In the genomic region with DNA sequence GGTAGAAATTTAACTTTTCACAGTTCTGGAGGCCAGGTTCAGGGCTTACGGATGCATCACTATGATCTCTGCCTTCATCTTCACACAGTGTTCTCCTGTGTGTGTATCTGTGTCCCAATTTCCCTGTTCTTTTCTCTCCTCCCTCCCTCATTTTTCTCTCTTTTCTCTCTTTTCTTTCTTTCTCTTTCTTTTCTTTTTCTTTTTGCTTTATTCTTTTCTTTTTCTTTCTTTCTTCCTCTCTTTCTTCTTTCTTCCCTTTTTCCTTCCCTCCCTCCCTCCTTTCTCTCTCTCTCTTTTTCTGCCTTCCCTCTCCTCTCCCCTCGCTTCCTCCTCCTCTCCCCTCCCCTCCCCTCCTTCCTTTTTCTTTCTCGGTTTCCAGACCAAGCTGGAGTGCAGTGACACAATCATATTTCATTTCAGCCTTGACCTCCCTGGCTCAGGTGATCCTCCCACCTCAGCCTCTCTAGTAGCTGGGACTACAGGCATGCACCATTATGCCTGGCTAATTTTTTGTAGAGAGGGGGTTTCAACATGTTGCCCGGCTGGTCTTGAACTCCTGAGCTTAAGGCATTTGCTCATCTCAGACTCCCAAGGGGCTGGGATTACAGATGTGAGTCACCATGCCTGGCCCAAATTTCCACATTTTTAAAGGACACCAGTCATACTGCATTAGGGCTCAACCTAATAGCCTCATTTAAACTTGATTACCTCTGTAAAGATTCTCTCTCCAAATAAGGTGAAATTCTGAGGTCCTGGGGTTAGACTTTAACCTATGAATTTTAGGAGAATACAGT, we compare ENCODE assay signal across 19 cellular contexts.
DNase-seq lines count a peak whose midpoint lies in the region; ATAC-seq, FAIRE-seq and TF ChIP-seq lines count a peak whose summit lies in the region.
"Had no signal": no experiment of that assay in that cellular context is flagged by ENCODE, and none has a peak within 500 bp of the region (broad histone marks: within the 10 kb centered on the region; RNA-seq: fewer than 3 reads in every experiment).

No MANE protein-coding gene starts in this region.

- H2AK5ac ChIP-seq in mesenchymal stem cell (ENCODE audit: low read length, severe bottlenecking), result no peak overlapping the region

- no peak for FAIRE-seq in K562 (lab: Jason Lieb, UNC)

- no peaks in the 10 kb centered on the region for H3K36me3 ChIP-seq in mammary epithelial cell (ENCODE audit: insufficient read depth, low read length)
- no peaks in the 10 kb centered on the region for H3K36me3 ChIP-seq in K562 (ENCODE audit: control insufficient read depth, insufficient read depth, low read length)
- no peaks in the 10 kb centered on the region for H3K36me3 ChIP-seq in mesenchymal stem cell (ENCODE audit: control insufficient read depth in 1 of 2, insufficient read depth in 2 of 2, low read depth in 1 of 2, low read length in 2 of 2)
- no peaks in the 10 kb centered on the region for H3K36me3 ChIP-seq in psoas muscle (ENCODE audit: insufficient read depth in 1 of 2, low read depth in 1 of 2)
- H3K36me3 ChIP-seq: Peyer's patch had no signal

- no peak overlapping the region for H3K27ac Mint-ChIP-seq in MCF 10A (ENCODE audit: low read depth, unreplicated experiment)
- H3K27ac Mint-ChIP-seq: CD14-positive monocyte, GM23338 had no signal

- H3K36me3 Mint-ChIP-seq in MCF 10A (ENCODE audit: insufficient read depth, unreplicated experiment), result peaks cover 4% of the 10 kb centered on the region
- H3K36me3 Mint-ChIP-seq: CD14-positive monocyte had no signal

- intact Hi-C loops in MCF 10A (cut with micrococcal nuclease) (no loop called here), mammary epithelial cell (cut with micrococcal nuclease) (no loop called here), K562 (cut with micrococcal nuclease) (no loop called here), psoas muscle (cut with DNase I) (no loop called here)

- H2AFZ ChIP-seq in mammary epithelial cell (ENCODE audit: low read depth, low read length), result no peak overlapping the region
- H2AFZ ChIP-seq in K562 (ENCODE audit: low read depth, low read length), result no peak overlapping the region
- H2AFZ ChIP-seq in mesenchymal stem cell (ENCODE audit: low read depth, low read length), result no peak overlapping the region
- H2AFZ ChIP-seq: GM23338 had no signal

- H3K27me3 ChIP-seq in mammary epithelial cell (ENCODE audit: insufficient read depth, low read length) (no peaks in the 10 kb centered on the region), K562 (ENCODE audit: control insufficient read depth in 2 of 2, insufficient read depth in 2 of 2, low read length in 2 of 2) (peaks cover 8 to 37% of the 10 kb centered on the region in 2 experiments; a peak in 4 of 5 replicates), mesenchymal stem cell (ENCODE audit: control insufficient read depth in 1 of 2, insufficient read depth in 1 of 2, low read length in 2 of 2) (no peaks in the 10 kb centered on the region), psoas muscle (ENCODE audit: insufficient read depth in 3 of 3, low read length in 2 of 3) (peaks cover 0 to 3% (median 0%) of the 10 kb centered on the region in 3 donors)
- H3K27me3 ChIP-seq: Peyer's patch had no signal

- TF ChIP-seq RAD21 in K562 (CRISPR knock-in tag; conservative IDR thresholded peaks at IDR 0.05 in 1 of 2, IDR thresholded peaks at IDR 0.05 in 1 of 2), result no peak

- H3K79me2 ChIP-seq in mammary epithelial cell (ENCODE audit: insufficient read depth, low read length), result no peaks in the 10 kb centered on the region
- no peaks in the 10 kb centered on the region for H3K79me2 ChIP-seq in K562 (ENCODE audit: control insufficient read depth, insufficient read depth, low read length)

- H3K9ac ChIP-seq in mammary epithelial cell (ENCODE audit: insufficient read depth, low read length) (no peak overlapping the region), K562 (ENCODE audit: insufficient read depth in 1 of 2, low read depth in 2 of 2, low read length in 2 of 2) (no peak overlapping the region), mesenchymal stem cell (ENCODE audit: low read length) (no peak overlapping the region)

- no peaks in the 10 kb centered on the region for H4K20me1 ChIP-seq in mammary epithelial cell (ENCODE audit: insufficient read depth, low read length)
- 0 out of 2 replicates have a peak, but pooled peaks cover 3% of the 10 kb centered on the region for H4K20me1 ChIP-seq in K562 (replicated peaks; ENCODE audit: control insufficient read depth, insufficient read depth, low read length)

- H3K18ac ChIP-seq in mesenchymal stem cell (ENCODE audit: low read depth in 1 of 2, low read length in 2 of 2), result no peak overlapping the region

- dilution Hi-C loops in mammary epithelial cell (cut with HindIII; ENCODE audit: low sequenced_read_pairs), result no loop called here

- TF ChIP-seq POLR2A in K562 (conservative IDR thresholded peaks at IDR 0.05), result no peak

- no peak overlapping the region for H3K27ac ChIP-seq in mammary epithelial cell (ENCODE audit: insufficient read depth, low read depth, low read length)
- H3K27ac ChIP-seq in K562 (ENCODE audit: extremely low read depth, low read depth, low read length), result no peak overlapping the region
- H3K27ac ChIP-seq in mesenchymal stem cell (ENCODE audit: low read length, poor library complexity, severe bottlenecking), result no peak overlapping the region
- H3K27ac ChIP-seq in psoas muscle, result no peak overlapping the region
- H3K27ac ChIP-seq: Peyer's patch had no signal

- CTCF ChIA-PET in MCF 10A (lab: Yijun Ruan, JAX), result interaction anchor here (0.6 kb wide), 1 partner anchor 19 kb away, joined by 3 read pairs; no protein-coding TSS in a partner anchor
- CTCF ChIA-PET in mammary epithelial cell (lab: Charles Lee; ENCODE audit: low non-redundant PET), result no interaction called here
- CTCF ChIA-PET in K562 (lab: Yijun Ruan, JAX; ENCODE audit: low intra/inter-chr PET ratio), result no interaction called here

- no peak overlapping the region for H3K4ac ChIP-seq in mesenchymal stem cell (ENCODE audit: low read depth in 1 of 2, low read length in 2 of 2)

- DNase-seq in MCF 10A (ENCODE audit: unreplicated experiment) (peak; percentile 34), mammary epithelial cell (no peak), K562 (ENCODE audit: extremely low read depth in 1 of 4, low spot score in 3 of 4) (no peak), mesenchymal stem cell (peak; percentile 12), psoas muscle (no peak), KG1 (lab: John Stamatoyannopoulos, UW) (no peak)
- no peak for DNase-seq in activated naive CD4-positive, alpha-beta T cell treated with anti-CD3 and anti-CD28 coated beads, Interleukin-2, amount 50 U/mL, for 16 hours
- DNase-seq: 8988T, COR-L47, DMS153, KBM-7, NCI-H187 treated with DMSO at 0.1 percent for 48 hours, NCI-H446, NCI-H748 treated with DMSO at 0.1 percent for 48 hours, Peyer's patch, SHP77 had no signal

- TF ChIP-seq EP300 in K562 (IDR thresholded peaks at IDR 0.05; ENCODE audit: low read length), result no peak

- H3K4me3 ChIP-seq in mammary epithelial cell (replicated peaks in 1 of 3; ENCODE audit: insufficient read depth in 1 of 3, low read depth in 2 of 3, low read length in 3 of 3) (no peak overlapping the region), K562 (no peak overlapping the region), mesenchymal stem cell (ENCODE audit: insufficient read depth in 1 of 2, low read depth in 1 of 2, low read length in 2 of 2) (no peak overlapping the region), psoas muscle (no peak overlapping the region)
- H3K4me3 ChIP-seq: GM23338, Peyer's patch had no signal

- WGBS in mammary epithelial cell (ENCODE audit: low coverage, missing lambda C conversion rate), result 86% methylated on average over 3 of the region's 4 CpGs
- WGBS in K562 (ENCODE audit: insufficient coverage, low coverage, missing lambda C conversion rate), result 1% methylated on average over 3 of the region's 4 CpGs
- 58% methylated on average over 4 of the region's 4 CpGs for WGBS in mesenchymal stem cell
- 70 to 79% (median 78%) methylated on average over 4 of the region's 4 CpGs for WGBS in psoas muscle, 3 donors

- no peaks in the 10 kb centered on the region for H3K79me1 ChIP-seq in mesenchymal stem cell (replicated peaks; ENCODE audit: low read length, poor library complexity, severe bottlenecking)

- H3K23ac ChIP-seq in mesenchymal stem cell (ENCODE audit: low read length in 2 of 2), result no peak overlapping the region

- H3K27me3 Mint-ChIP-seq in MCF 10A (ENCODE audit: insufficient read depth, unreplicated experiment), result peaks cover 70% of the 10 kb centered on the region

- in situ Hi-C loops in mammary epithelial cell (cut with MboI; ENCODE audit: low sequenced_read_pairs in 2 of 2), result no loop called here
- in situ Hi-C loops in K562 (cut with MboI), result no loop called here

- BruUV-seq in MCF 10A (replicated peaks; lab: Mats Ljungman, UMichigan) (no TSS peak), mammary epithelial cell (replicated peaks; lab: Mats Ljungman, UMichigan) (no TSS peak), K562 (replicated peaks; lab: Mats Ljungman, UMichigan) (no TSS peak)

- H3K4me1 ChIP-seq in mammary epithelial cell (ENCODE audit: insufficient read depth, low read length) (no peaks in the 10 kb centered on the region), K562 (replicated peaks in 1 of 2; ENCODE audit: control insufficient read depth in 2 of 2, insufficient read depth in 2 of 2, low read length in 2 of 2) (no peaks in the 10 kb centered on the region), mesenchymal stem cell (ENCODE audit: control insufficient read depth, insufficient read depth, low read depth, low read length) (peaks cover 2% of the 10 kb centered on the region), psoas muscle (no peaks in the 10 kb centered on the region)
- H3K4me1 ChIP-seq: Peyer's patch had no signal

- no peak overlapping the region for H2BK12ac ChIP-seq in mesenchymal stem cell (ENCODE audit: low read length in 2 of 2)

- TF ChIP-seq CTCF in MCF 10A (IDR thresholded peaks at IDR 0.05; ENCODE audit: unreplicated experiment) (no peak), mammary epithelial cell (conservative IDR thresholded peaks at IDR 0.05 in 1 of 2, IDR thresholded peaks at IDR 0.05 in 1 of 2; ENCODE audit: extremely low read depth in 1 of 2, insufficient read depth in 1 of 2, low read depth in 1 of 2, low read length in 2 of 2) (no peak), K562 (IDR thresholded peaks at IDR 0.05 in 2 of 3, conservative IDR thresholded peaks at IDR 0.05 in 1 of 3; ENCODE audit: insufficient read depth in 2 of 3, low read depth in 1 of 3, low read length in 3 of 3) (no peak), psoas muscle (IDR thresholded peaks at IDR 0.05) (no peak)

- no peak overlapping the region for H2BK5ac ChIP-seq in mesenchymal stem cell (ENCODE audit: low read depth, low read length, poor library complexity, severe bottlenecking)

- H3K4me2 ChIP-seq in mammary epithelial cell (ENCODE audit: insufficient read depth, low read depth, low read length) (no peak overlapping the region), K562 (ENCODE audit: insufficient read depth, low read length) (no peak overlapping the region), mesenchymal stem cell (ENCODE audit: low read length, poor library complexity, severe bottlenecking) (no peak overlapping the region)
- H3K4me2 ChIP-seq: GM23338 had no signal

- no peak for ATAC-seq in K562
- ATAC-seq in psoas muscle, result no peak
- ATAC-seq in HG03460 (IDR thresholded peaks at IDR 0.05; ENCODE audit: unreplicated experiment), result no peak

- H3K9me3 Mint-ChIP-seq in MCF 10A (ENCODE audit: unreplicated experiment), result peaks cover 8% of the 10 kb centered on the region
- H3K9me3 Mint-ChIP-seq: GM23338 had no signal

- no peak overlapping the region for H3K4me3 Mint-ChIP-seq in MCF 10A (ENCODE audit: unreplicated experiment)
- H3K4me3 Mint-ChIP-seq: CD14-positive monocyte, GM23338 had no signal

- H4K8ac ChIP-seq in mesenchymal stem cell (ENCODE audit: low read length), result no peak overlapping the region

- H3K9me1 ChIP-seq in K562 (ENCODE audit: control insufficient read depth, insufficient read depth, low read length), result no peaks in the 10 kb centered on the region

- no peak overlapping the region for H4K91ac ChIP-seq in mesenchymal stem cell (ENCODE audit: low read length)

- no peak overlapping the region for H2BK15ac ChIP-seq in mesenchymal stem cell (ENCODE audit: low read depth, poor library complexity, severe bottlenecking)

- peaks cover 44% of the 10 kb centered on the region for H3K9me3 ChIP-seq in mammary epithelial cell (replicated peaks; ENCODE audit: insufficient read depth, low read length)
- H3K9me3 ChIP-seq in K562 (replicated peaks; ENCODE audit: control insufficient read depth, insufficient read depth, low read depth, low read length), result no peaks in the 10 kb centered on the region
- H3K9me3 ChIP-seq in mesenchymal stem cell (ENCODE audit: control insufficient read depth, low read length), result no peaks in the 10 kb centered on the region
- H3K9me3 ChIP-seq in psoas muscle, result no peaks in the 10 kb centered on the region
- H3K9me3 ChIP-seq: Peyer's patch had no signal

- no peak overlapping the region for H2BK120ac ChIP-seq in mesenchymal stem cell (ENCODE audit: low read depth, low read length)

- POLR2A ChIA-PET in MCF 10A (lab: Yijun Ruan, JAX) (interaction anchor here (0.6 kb wide), 1 partner anchor 61 kb away, joined by 3 read pairs; no protein-coding TSS in a partner anchor), K562 (lab: Yijun Ruan, JAX) (interaction anchor here (0.6 kb wide), 2 partner anchors 91 to 1843 kb away, joined by 3 read pairs; no protein-coding TSS in a partner anchor)

- no peak overlapping the region for H3K14ac ChIP-seq in mesenchymal stem cell (ENCODE audit: low read length in 2 of 2)

- no peaks in the 10 kb centered on the region for H3K4me1 Mint-ChIP-seq in MCF 10A (ENCODE audit: insufficient read depth, unreplicated experiment)
- H3K4me1 Mint-ChIP-seq: CD14-positive monocyte had no signal

Comparison
In these comparisons a context has a peak if more than half of its experiments do, and no peak if none do; other contexts are left out.
1. DNase-seq: peak in MCF 10A (single experiment) and mesenchymal stem cell (single experiment); none in mammary epithelial cell (single experiment), K562 (0 of 4), psoas muscle (0 of 2), KG1 (single experiment) and activated naive CD4-positive, alpha-beta T cell treated with anti-CD3 and anti-CD28 coated beads, Interleukin-2, amount 50 U/mL, for 16 hours (single experiment).